In genomic region chr9:19030899-19031298, GRCh38 we compare ENCODE assay signal across 16 cellular contexts. TPM values are rescaled to one million over a fixed set of nuclear protein-coding genes. Genes with fewer than 3 reads are reported as not detected.
DNase-seq lines count a peak whose midpoint lies in the region; ATAC-seq and TF ChIP-seq lines count a peak whose summit lies in the region.
"Had no signal": no experiment of that assay in that cellular context is flagged by ENCODE, and none has a peak within 500 bp of the region (broad histone marks: within the 10 kb centered on the region; RNA-seq: fewer than 3 reads in every experiment).

No MANE protein-coding gene starts in this region.

- TF ChIP-seq CTCF in spleen (IDR thresholded peaks at IDR 0.05 in 8 of 11, conservative IDR thresholded peaks at IDR 0.05 in 3 of 11), result no peak

- no peak overlapping the region for H3K27ac ChIP-seq in spleen
- H3K27ac ChIP-seq: SK-N-MC had no signal

- ATAC-seq in GM18867 (IDR thresholded peaks at IDR 0.05; ENCODE audit: unreplicated experiment) (peak; percentile 81), GM21717 (IDR thresholded peaks at IDR 0.05; ENCODE audit: unreplicated experiment) (peak; percentile 69), HG03378 (IDR thresholded peaks at IDR 0.05; ENCODE audit: unreplicated experiment) (peak; percentile 84)
- ATAC-seq in activated CD4-positive, CD25-positive, alpha-beta regulatory T cell treated with anti-CD3 and anti-CD28 coated beads, Interleukin-2, amount 50 U/mL, for 24 hours, result no peak
- ATAC-seq: GM23338 had no signal

- no peaks in the 10 kb centered on the region for H3K36me3 ChIP-seq in spleen

- intact Hi-C loops in activated T-helper 1 cell treated with anti-CD3 and anti-CD28 coated beads, Interleukin-12 subunit alpha, Interleukin-12 subunit beta, Interleukin-2, Interleukin-4 antibody, amounts not matched to agents 30 ng/mL and 10 ng/mL and 1 ng/mL, durations not matched to agents 14 hours and 24 hours and 36 hours (cut with micrococcal nuclease), result no loop called here
- intact Hi-C loops in spleen (cut with DNase I; ENCODE audit: low total_unique reads), result no loop called here

- TF ChIP-seq POLR2A in spleen (IDR thresholded peaks at IDR 0.05), result no peak

- no peaks in the 10 kb centered on the region for H3K9me3 Mint-ChIP-seq in activated T-helper 1 cell treated with anti-CD3 and anti-CD28 coated beads, Interleukin-12 subunit alpha, Interleukin-12 subunit beta, Interleukin-2, Interleukin-4 antibody, amounts not matched to agents 30 ng/mL and 10 ng/mL and 1 ng/mL, durations not matched to agents 14 hours and 24 hours and 36 hours

- peaks cover 9% of the 10 kb centered on the region for H3K27me3 Mint-ChIP-seq in activated T-helper 1 cell treated with anti-CD3 and anti-CD28 coated beads, Interleukin-12 subunit alpha, Interleukin-12 subunit beta, Interleukin-2, Interleukin-4 antibody, amounts not matched to agents 30 ng/mL and 10 ng/mL and 1 ng/mL, durations not matched to agents 14 hours and 24 hours and 36 hours (ENCODE audit: insufficient read depth)

- no peak overlapping the region for H3K27ac Mint-ChIP-seq in activated T-helper 1 cell treated with anti-CD3 and anti-CD28 coated beads, Interleukin-12 subunit alpha, Interleukin-12 subunit beta, Interleukin-2, Interleukin-4 antibody, amounts not matched to agents 30 ng/mL and 10 ng/mL and 1 ng/mL, durations not matched to agents 14 hours and 24 hours and 36 hours
- H3K27ac Mint-ChIP-seq: GM23338 had no signal

- H3K9me3 ChIP-seq in spleen, result no peaks in the 10 kb centered on the region

- no peak overlapping the region for H3K4me3 ChIP-seq in spleen
- H3K4me3 ChIP-seq: GM23338, SK-N-MC had no signal

- H3K36me3 Mint-ChIP-seq in activated T-helper 1 cell treated with anti-CD3 and anti-CD28 coated beads, Interleukin-12 subunit alpha, Interleukin-12 subunit beta, Interleukin-2, Interleukin-4 antibody, amounts not matched to agents 30 ng/mL and 10 ng/mL and 1 ng/mL, durations not matched to agents 14 hours and 24 hours and 36 hours (ENCODE audit: low read depth), result no peaks in the 10 kb centered on the region

- 80 to 93% (median 83%) methylated on average over 1 of the region's 1 CpG for WGBS in spleen, 5 donors

- DNase-seq in fibroblast of peridontal ligament (ENCODE audit: extremely low read depth) (peak; percentile 18), amniotic stem cell (lab: John Stamatoyannopoulos, UW) (no peak), spleen (no peak)
- DNase-seq in activated T-helper 1 cell treated with anti-CD3 and anti-CD28 coated beads, Interleukin-12 subunit alpha, Interleukin-12 subunit beta, Interleukin-2, Interleukin-4 antibody, amounts not matched to agents 30 ng/mL and 10 ng/mL and 1 ng/mL, durations not matched to agents 14 hours and 24 hours and 36 hours (ENCODE audit: low spot score), result no peak
- DNase-seq: activated CD4-positive, alpha-beta T cell treated with anti-CD3 and anti-CD28 coated beads for 1 hour; erythroblast; midbrain; NCI-H1092 treated with DMSO at 0.1 percent for 48 hours; NCI-H82; stimulated activated CD4-positive, alpha-beta T cell treated with anti-CD3 and anti-CD28 coated beads, Interleukin-4, amount 100 ng/mL, for 24 hours had no signal

- H3K4me3 Mint-ChIP-seq in activated T-helper 1 cell treated with anti-CD3 and anti-CD28 coated beads, Interleukin-12 subunit alpha, Interleukin-12 subunit beta, Interleukin-2, Interleukin-4 antibody, amounts not matched to agents 30 ng/mL and 10 ng/mL and 1 ng/mL, durations not matched to agents 14 hours and 24 hours and 36 hours, result no peak overlapping the region
- H3K4me3 Mint-ChIP-seq: GM23338 had no signal

- peaks cover 0 to 9% (median 0%) of the 10 kb centered on the region in 6 donors for H3K4me1 ChIP-seq in spleen

- H3K4me1 Mint-ChIP-seq in activated T-helper 1 cell treated with anti-CD3 and anti-CD28 coated beads, Interleukin-12 subunit alpha, Interleukin-12 subunit beta, Interleukin-2, Interleukin-4 antibody, amounts not matched to agents 30 ng/mL and 10 ng/mL and 1 ng/mL, durations not matched to agents 14 hours and 24 hours and 36 hours (ENCODE audit: low read depth), result peaks cover 13% of the 10 kb centered on the region
- H3K4me1 Mint-ChIP-seq: GM23338 had no signal

- H3K27me3 ChIP-seq in spleen (replicated peaks in 1 of 7), result peaks cover 0 to 18% (median 0%) of the 10 kb centered on the region in 7 donors

RNA-seq across cellular contexts. Expression of gene SAXO1, which starts 2.1 kb away (rescaled TPM):
- total RNA-seq in activated T-helper 1 cell treated with anti-CD3 and anti-CD28 coated beads, Interleukin-12 subunit alpha, Interleukin-12 subunit beta, Interleukin-2, Interleukin-4 antibody, amounts not matched to agents 30 ng/mL and 10 ng/mL and 1 ng/mL, durations not matched to agents 14 hours and 24 hours and 36 hours, result not detected in 2 replicates
- under 1 TPM in 4 of 7 donors, not detected in 3; 0.07 to 0.89 (median 0.45) TPM for total RNA-seq in spleen
- under 1 TPM in 2 of 3 donors, not detected in 1; 0.02 TPM for polyA plus RNA-seq in spleen
- total RNA-seq: GM23338 had no signal

RNA-seq across cellular contexts. Expression of gene RRAGA, which starts 18.3 kb away (rescaled TPM):
- total RNA-seq in activated T-helper 1 cell treated with anti-CD3 and anti-CD28 coated beads, Interleukin-12 subunit alpha, Interleukin-12 subunit beta, Interleukin-2, Interleukin-4 antibody, amounts not matched to agents 30 ng/mL and 10 ng/mL and 1 ng/mL, durations not matched to agents 14 hours and 24 hours and 36 hours, result 56.8 and 56.9 TPM in 2 replicates
- total RNA-seq in spleen, result 10 to 100 TPM; 48.1 to 71.3 (median 52.2) TPM
- 10 to 100 TPM; 47.8 to 67.0 (median 56.2) TPM for polyA plus RNA-seq in spleen

Comparison
In these comparisons a context has a peak if more than half of its experiments do, and no peak if none do; other contexts are left out.
1. ATAC-seq: peak in GM18867 (single experiment), GM21717 (single experiment) and HG03378 (single experiment); none in activated CD4-positive, CD25-positive, alpha-beta regulatory T cell treated with anti-CD3 and anti-CD28 coated beads, Interleukin-2, amount 50 U/mL, for 24 hours (0 of 2).